ENCODE assay signal across 1 cellular context in the genomic region with DNA sequence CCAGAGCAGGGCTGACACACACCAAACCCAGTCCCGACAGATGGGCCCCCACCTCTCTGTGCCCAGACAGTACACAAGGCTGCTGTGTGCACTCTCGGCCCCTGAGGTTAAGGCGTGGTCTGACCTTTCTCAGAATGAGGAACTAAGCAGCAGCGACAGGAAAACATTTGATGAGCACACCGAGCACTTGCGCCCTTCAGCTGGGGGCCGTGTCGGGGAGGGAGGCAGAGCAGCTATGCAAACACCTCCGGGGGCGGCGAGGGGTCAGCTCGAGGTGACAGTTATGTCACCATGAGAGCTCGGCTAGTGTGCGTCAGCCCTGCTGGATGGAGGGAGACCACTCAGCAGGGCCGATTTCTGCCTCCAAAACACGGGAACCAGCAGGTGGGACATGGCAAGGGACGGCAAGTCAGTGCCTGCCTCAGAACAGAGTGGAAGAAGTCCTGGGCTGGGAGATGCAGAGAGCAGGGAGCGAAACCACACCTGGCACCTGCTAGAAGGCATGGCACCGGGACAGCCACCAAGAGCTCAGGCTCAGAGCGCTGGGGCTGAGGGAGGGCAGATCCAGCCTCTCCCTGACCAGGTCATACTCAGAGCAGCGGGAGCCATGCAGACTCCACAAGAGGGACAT.
TF ChIP-seq lines count a peak whose summit lies in the region.

No MANE protein-coding gene starts in this region.

TF ChIP-seq in HepG2, 621 proteins besides CTCF, POLR2A, EP300 and RAD21 (continued from another document and continues in another):
- TF ChIP-seq, protein P1, sequence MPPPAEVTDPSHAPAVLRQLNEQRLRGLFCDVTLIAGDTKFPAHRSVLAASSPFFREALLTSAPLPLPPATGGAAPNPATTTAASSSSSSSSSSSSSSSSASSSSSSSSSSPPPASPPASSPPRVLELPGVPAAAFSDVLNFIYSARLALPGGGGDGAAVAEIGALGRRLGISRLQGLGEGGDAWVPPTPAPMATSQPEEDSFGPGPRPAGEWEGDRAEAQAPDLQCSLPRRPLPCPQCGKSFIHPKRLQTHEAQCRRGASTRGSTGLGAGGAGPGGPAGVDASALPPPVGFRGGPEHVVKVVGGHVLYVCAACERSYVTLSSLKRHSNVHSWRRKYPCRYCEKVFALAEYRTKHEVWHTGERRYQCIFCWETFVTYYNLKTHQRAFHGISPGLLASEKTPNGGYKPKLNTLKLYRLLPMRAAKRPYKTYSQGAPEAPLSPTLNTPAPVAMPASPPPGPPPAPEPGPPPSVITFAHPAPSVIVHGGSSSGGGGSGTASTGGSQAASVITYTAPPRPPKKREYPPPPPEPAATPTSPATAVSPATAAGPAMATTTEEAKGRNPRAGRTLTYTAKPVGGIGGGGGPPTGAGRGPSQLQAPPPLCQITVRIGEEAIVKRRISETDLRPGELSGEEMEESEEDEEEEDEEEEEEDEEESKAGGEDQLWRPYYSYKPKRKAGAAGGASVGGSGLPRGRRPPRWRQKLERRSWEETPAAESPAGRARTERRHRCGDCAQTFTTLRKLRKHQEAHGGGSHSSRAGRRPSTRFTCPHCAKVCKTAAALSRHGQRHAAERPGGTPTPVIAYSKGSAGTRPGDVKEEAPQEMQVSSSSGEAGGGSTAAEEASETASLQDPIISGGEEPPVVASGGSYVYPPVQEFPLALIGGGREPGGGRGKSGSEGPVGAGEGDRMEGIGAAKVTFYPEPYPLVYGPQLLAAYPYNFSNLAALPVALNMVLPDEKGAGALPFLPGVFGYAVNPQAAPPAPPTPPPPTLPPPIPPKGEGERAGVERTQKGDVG (CRISPR knock-in tag; IDR thresholded peaks at IDR 0.05; ENCODE audit: borderline replicate concordance): peak; percentile 99; the same call in 1 of the 2 replicates
- no peak for TF ChIP-seq CC2D1A (CRISPR knock-in tag; IDR thresholded peaks at IDR 0.05)
- TF ChIP-seq ARNTL (CRISPR knock-in tag; IDR thresholded peaks at IDR 0.05): peak; percentile 91
- TF ChIP-seq KAT8 (CRISPR knock-in tag; IDR thresholded peaks at IDR 0.05): peak; percentile 80
- TF ChIP-seq PITX1 (CRISPR knock-in tag; IDR thresholded peaks at IDR 0.05): peak; percentile 96
- TF ChIP-seq ZNF567 (CRISPR knock-in tag; IDR thresholded peaks at IDR 0.05; ENCODE audit: borderline replicate concordance): no peak; the same call in none of the 2 replicates
- no peak for TF ChIP-seq NFIB (CRISPR knock-in tag; IDR thresholded peaks at IDR 0.05; ENCODE audit: borderline replicate concordance)
- TF ChIP-seq, protein P2, sequence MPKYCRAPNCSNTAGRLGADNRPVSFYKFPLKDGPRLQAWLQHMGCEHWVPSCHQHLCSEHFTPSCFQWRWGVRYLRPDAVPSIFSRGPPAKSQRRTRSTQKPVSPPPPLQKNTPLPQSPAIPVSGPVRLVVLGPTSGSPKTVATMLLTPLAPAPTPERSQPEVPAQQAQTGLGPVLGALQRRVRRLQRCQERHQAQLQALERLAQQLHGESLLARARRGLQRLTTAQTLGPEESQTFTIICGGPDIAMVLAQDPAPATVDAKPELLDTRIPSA (CRISPR knock-in tag; IDR thresholded peaks at IDR 0.05; ENCODE audit: borderline replicate concordance): no peak
- TF ChIP-seq MAFK (conservative IDR thresholded peaks at IDR 0.05 in 1 of 2, IDR thresholded peaks at IDR 0.05 in 1 of 2; ENCODE audit: low read length in 2 of 2): no peak; a peak in 1 of 4 replicates
- no peak for TF ChIP-seq ATRX (CRISPR knock-in tag; IDR thresholded peaks at IDR 0.05; ENCODE audit: borderline replicate concordance)
- TF ChIP-seq, protein P3, sequence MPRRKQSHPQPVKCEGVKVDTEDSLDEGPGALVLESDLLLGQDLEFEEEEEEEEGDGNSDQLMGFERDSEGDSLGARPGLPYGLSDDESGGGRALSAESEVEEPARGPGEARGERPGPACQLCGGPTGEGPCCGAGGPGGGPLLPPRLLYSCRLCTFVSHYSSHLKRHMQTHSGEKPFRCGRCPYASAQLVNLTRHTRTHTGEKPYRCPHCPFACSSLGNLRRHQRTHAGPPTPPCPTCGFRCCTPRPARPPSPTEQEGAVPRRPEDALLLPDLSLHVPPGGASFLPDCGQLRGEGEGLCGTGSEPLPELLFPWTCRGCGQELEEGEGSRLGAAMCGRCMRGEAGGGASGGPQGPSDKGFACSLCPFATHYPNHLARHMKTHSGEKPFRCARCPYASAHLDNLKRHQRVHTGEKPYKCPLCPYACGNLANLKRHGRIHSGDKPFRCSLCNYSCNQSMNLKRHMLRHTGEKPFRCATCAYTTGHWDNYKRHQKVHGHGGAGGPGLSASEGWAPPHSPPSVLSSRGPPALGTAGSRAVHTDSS (CRISPR knock-in tag; conservative IDR thresholded peaks at IDR 0.05): no peak
- TF ChIP-seq, protein P4, sequence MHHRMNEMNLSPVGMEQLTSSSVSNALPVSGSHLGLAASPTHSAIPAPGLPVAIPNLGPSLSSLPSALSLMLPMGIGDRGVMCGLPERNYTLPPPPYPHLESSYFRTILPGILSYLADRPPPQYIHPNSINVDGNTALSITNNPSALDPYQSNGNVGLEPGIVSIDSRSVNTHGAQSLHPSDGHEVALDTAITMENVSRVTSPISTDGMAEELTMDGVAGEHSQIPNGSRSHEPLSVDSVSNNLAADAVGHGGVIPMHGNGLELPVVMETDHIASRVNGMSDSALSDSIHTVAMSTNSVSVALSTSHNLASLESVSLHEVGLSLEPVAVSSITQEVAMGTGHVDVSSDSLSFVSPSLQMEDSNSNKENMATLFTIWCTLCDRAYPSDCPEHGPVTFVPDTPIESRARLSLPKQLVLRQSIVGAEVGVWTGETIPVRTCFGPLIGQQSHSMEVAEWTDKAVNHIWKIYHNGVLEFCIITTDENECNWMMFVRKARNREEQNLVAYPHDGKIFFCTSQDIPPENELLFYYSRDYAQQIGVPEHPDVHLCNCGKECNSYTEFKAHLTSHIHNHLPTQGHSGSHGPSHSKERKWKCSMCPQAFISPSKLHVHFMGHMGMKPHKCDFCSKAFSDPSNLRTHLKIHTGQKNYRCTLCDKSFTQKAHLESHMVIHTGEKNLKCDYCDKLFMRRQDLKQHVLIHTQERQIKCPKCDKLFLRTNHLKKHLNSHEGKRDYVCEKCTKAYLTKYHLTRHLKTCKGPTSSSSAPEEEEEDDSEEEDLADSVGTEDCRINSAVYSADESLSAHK (CRISPR knock-in tag; IDR thresholded peaks at IDR 0.05; ENCODE audit: borderline replicate concordance): 0 out of 2 replicates have a peak, but pooled peaks have one; percentile 15
- peak; percentile 75; the same call in 1 of the 2 replicates for TF ChIP-seq ZNF343 (CRISPR knock-in tag; IDR thresholded peaks at IDR 0.05)
- TF ChIP-seq GABPA (IDR thresholded peaks at IDR 0.05; ENCODE audit: low read depth, low read length): no peak
- TF ChIP-seq GABPA (CRISPR knock-in tag; IDR thresholded peaks at IDR 0.05; ENCODE audit: low read depth): peak; percentile 53
- no peak for TF ChIP-seq NFE2 (CRISPR knock-in tag; IDR thresholded peaks at IDR 0.05)
- TF ChIP-seq NCOR1 (IDR thresholded peaks at IDR 0.05; ENCODE audit: borderline replicate concordance, low read length): peak; percentile 92
- TF ChIP-seq ZNF260 (CRISPR knock-in tag; IDR thresholded peaks at IDR 0.05; ENCODE audit: borderline replicate concordance, low read depth): no peak
- TF ChIP-seq, protein P5, sequence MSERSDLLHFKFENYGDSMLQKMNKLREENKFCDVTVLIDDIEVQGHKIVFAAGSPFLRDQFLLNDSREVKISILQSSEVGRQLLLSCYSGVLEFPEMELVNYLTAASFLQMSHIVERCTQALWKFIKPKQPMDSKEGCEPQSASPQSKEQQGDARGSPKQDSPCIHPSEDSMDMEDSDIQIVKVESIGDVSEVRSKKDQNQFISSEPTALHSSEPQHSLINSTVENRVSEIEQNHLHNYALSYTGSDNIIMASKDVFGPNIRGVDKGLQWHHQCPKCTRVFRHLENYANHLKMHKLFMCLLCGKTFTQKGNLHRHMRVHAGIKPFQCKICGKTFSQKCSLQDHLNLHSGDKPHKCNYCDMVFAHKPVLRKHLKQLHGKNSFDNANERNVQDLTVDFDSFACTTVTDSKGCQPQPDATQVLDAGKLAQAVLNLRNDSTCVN (CRISPR knock-in tag; IDR thresholded peaks at IDR 0.05; ENCODE audit: borderline replicate concordance): peak; percentile 62; the same call in 1 of the 2 replicates
- TF ChIP-seq ETV5 (CRISPR knock-in tag; IDR thresholded peaks at IDR 0.05; ENCODE audit: borderline replicate concordance): peak; percentile 87
- TF ChIP-seq ZFP90 (CRISPR knock-in tag; IDR thresholded peaks at IDR 0.05; ENCODE audit: borderline replicate concordance): peak; percentile 81
- TF ChIP-seq RBM39 (IDR thresholded peaks at IDR 0.05; ENCODE audit: low read depth, low read length, poor library complexity, severe bottlenecking): no peak
- TF ChIP-seq ZNF138 (CRISPR knock-in tag; IDR thresholded peaks at IDR 0.05; ENCODE audit: low read depth): no peak
- no peak; the same call in 1 of the 2 replicates for TF ChIP-seq ZNF562 (CRISPR knock-in tag; IDR thresholded peaks at IDR 0.05; ENCODE audit: borderline replicate concordance)
- no peak for TF ChIP-seq EEA1 (CRISPR knock-in tag; IDR thresholded peaks at IDR 0.05; ENCODE audit: borderline replicate concordance)
- TF ChIP-seq ZNF510 (CRISPR knock-in tag; IDR thresholded peaks at IDR 0.05; ENCODE audit: low read depth): no peak
- TF ChIP-seq SALL2 (CRISPR knock-in tag; IDR thresholded peaks at IDR 0.05): 0 out of 2 replicates have a peak, but pooled peaks have one; percentile 61
- TF ChIP-seq RAD51 (IDR thresholded peaks at IDR 0.05; ENCODE audit: borderline replicate concordance): no peak
- peak; percentile 96 for TF ChIP-seq ISL2 (CRISPR knock-in tag; IDR thresholded peaks at IDR 0.05)
- TF ChIP-seq, protein P6, sequence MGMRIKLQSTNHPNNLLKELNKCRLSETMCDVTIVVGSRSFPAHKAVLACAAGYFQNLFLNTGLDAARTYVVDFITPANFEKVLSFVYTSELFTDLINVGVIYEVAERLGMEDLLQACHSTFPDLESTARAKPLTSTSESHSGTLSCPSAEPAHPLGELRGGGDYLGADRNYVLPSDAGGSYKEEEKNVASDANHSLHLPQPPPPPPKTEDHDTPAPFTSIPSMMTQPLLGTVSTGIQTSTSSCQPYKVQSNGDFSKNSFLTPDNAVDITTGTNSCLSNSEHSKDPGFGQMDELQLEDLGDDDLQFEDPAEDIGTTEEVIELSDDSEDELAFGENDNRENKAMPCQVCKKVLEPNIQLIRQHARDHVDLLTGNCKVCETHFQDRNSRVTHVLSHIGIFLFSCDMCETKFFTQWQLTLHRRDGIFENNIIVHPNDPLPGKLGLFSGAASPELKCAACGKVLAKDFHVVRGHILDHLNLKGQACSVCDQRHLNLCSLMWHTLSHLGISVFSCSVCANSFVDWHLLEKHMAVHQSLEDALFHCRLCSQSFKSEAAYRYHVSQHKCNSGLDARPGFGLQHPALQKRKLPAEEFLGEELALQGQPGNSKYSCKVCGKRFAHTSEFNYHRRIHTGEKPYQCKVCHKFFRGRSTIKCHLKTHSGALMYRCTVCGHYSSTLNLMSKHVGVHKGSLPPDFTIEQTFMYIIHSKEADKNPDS (CRISPR knock-in tag; IDR thresholded peaks at IDR 0.05): peak; percentile 84
- TF ChIP-seq SRSF1 (optimal IDR thresholded peaks at IDR 0.05; ENCODE audit: low read depth, low read length): peak; percentile 71
- TF ChIP-seq, protein P7, sequence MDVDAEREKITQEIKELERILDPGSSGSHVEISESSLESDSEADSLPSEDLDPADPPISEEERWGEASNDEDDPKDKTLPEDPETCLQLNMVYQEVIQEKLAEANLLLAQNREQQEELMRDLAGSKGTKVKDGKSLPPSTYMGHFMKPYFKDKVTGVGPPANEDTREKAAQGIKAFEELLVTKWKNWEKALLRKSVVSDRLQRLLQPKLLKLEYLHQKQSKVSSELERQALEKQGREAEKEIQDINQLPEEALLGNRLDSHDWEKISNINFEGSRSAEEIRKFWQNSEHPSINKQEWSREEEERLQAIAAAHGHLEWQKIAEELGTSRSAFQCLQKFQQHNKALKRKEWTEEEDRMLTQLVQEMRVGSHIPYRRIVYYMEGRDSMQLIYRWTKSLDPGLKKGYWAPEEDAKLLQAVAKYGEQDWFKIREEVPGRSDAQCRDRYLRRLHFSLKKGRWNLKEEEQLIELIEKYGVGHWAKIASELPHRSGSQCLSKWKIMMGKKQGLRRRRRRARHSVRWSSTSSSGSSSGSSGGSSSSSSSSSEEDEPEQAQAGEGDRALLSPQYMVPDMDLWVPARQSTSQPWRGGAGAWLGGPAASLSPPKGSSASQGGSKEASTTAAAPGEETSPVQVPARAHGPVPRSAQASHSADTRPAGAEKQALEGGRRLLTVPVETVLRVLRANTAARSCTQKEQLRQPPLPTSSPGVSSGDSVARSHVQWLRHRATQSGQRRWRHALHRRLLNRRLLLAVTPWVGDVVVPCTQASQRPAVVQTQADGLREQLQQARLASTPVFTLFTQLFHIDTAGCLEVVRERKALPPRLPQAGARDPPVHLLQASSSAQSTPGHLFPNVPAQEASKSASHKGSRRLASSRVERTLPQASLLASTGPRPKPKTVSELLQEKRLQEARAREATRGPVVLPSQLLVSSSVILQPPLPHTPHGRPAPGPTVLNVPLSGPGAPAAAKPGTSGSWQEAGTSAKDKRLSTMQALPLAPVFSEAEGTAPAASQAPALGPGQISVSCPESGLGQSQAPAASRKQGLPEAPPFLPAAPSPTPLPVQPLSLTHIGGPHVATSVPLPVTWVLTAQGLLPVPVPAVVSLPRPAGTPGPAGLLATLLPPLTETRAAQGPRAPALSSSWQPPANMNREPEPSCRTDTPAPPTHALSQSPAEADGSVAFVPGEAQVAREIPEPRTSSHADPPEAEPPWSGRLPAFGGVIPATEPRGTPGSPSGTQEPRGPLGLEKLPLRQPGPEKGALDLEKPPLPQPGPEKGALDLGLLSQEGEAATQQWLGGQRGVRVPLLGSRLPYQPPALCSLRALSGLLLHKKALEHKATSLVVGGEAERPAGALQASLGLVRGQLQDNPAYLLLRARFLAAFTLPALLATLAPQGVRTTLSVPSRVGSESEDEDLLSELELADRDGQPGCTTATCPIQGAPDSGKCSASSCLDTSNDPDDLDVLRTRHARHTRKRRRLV (CRISPR knock-in tag; IDR thresholded peaks at IDR 0.05): 0 out of 2 replicates have a peak, but pooled peaks have one; percentile 74
- no peak for TF ChIP-seq NFE2L1 (CRISPR knock-in tag; IDR thresholded peaks at IDR 0.05; ENCODE audit: borderline replicate concordance)
- TF ChIP-seq, protein P8, sequence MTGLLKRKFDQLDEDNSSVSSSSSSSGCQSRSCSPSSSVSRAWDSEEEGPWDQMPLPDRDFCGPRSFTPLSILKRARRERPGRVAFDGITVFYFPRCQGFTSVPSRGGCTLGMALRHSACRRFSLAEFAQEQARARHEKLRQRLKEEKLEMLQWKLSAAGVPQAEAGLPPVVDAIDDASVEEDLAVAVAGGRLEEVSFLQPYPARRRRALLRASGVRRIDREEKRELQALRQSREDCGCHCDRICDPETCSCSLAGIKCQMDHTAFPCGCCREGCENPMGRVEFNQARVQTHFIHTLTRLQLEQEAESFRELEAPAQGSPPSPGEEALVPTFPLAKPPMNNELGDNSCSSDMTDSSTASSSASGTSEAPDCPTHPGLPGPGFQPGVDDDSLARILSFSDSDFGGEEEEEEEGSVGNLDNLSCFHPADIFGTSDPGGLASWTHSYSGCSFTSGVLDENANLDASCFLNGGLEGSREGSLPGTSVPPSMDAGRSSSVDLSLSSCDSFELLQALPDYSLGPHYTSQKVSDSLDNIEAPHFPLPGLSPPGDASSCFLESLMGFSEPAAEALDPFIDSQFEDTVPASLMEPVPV (CRISPR knock-in tag; IDR thresholded peaks at IDR 0.05): no peak; the same call in none of the 2 replicates
